20 cellular contexts compared by ENCODE assay signal in genomic region chr7:73397521-73397934, GRCh38. TPM values are rescaled to one million over a fixed set of nuclear protein-coding genes. Genes with fewer than 3 reads are reported as not detected.
DNase-seq lines count a peak whose midpoint lies in the region; ATAC-seq lines count a peak whose summit lies in the region.
"Had no signal": no experiment of that assay in that cellular context is flagged by ENCODE, and none has a peak within 500 bp of the region (broad histone marks: within the 10 kb centered on the region; RNA-seq: fewer than 3 reads in every experiment).

No MANE protein-coding gene starts in this region.

- DNase-seq in NCI-H82 (lab: John Stamatoyannopoulos, UW) (peak; percentile 75), ecto neural progenitor cell (ENCODE audit: low spot score) (peak; percentile 62), iPS-NIHi7 (ENCODE audit: extremely low spot score) (peak; percentile 68), sciatic nerve (ENCODE audit: low spot score) (no peak), EL (no peak), activated T-cell treated with anti-CD3 and anti-CD28 coated beads for 4 hours (no peak)
- DNase-seq: activated CD4-positive, alpha-beta memory T cell treated with anti-CD3 and anti-CD28 coated beads, Interleukin-2, amount 10 ng/mL, durations not matched to agents 7 days and 5 days; activated T-cell treated with anti-CD3 and anti-CD28 coated beads, Interleukin-2, amount 50 U/mL, for 72 hours; amniotic stem cell; DMS 273 treated with DMSO at 0.1 percent for 48 hours; natural killer cell; NCI-H187 treated with DMSO at 0.1 percent for 48 hours; PC-3; stimulated activated CD4-positive, alpha-beta T cell treated with anti-CD3 and anti-CD28 coated beads, Interleukin-2, amount 100 ng/mL, for 48 hours; testis had no signal

- intact Hi-C loops in sciatic nerve (cut with DNase I) = no loop called here

- ATAC-seq in sciatic nerve (peak; percentile 35), HG03457 (IDR thresholded peaks at IDR 0.05; ENCODE audit: unreplicated experiment) (no peak), HG03354 (IDR thresholded peaks at IDR 0.05; ENCODE audit: poor library complexity, severe bottlenecking, unreplicated experiment) (no peak)
- ATAC-seq: activated T-cell treated with anti-CD3 and anti-CD28 coated beads, Interleukin-2, amount 50 U/mL, for 72 hours; esophagus mucosa; natural killer cell; PC-3; SK-N-SH treated with all-trans-retinoic acid at 6 μM for 48 hours had no signal

RNA-seq across cellular contexts. Expression of gene FZD9, which starts 36.0 kb away (rescaled TPM):
- total RNA-seq in sciatic nerve = 0.71 TPM
- total RNA-seq: activated CD4-positive, alpha-beta memory T cell treated with anti-CD3 and anti-CD28 coated beads, Interleukin-2, amount 10 ng/mL, durations not matched to agents 7 days and 5 days; MCF 10A had no signal

Comparison
In these comparisons a context has a peak if more than half of its experiments do, and no peak if none do; other contexts are left out.
1. DNase-seq: peak in NCI-H82 (single experiment), ecto neural progenitor cell (single experiment) and iPS-NIHi7 (single experiment); none in sciatic nerve (single experiment), EL (single experiment) and activated T-cell treated with anti-CD3 and anti-CD28 coated beads for 4 hours (single experiment).